In the genomic region with DNA sequence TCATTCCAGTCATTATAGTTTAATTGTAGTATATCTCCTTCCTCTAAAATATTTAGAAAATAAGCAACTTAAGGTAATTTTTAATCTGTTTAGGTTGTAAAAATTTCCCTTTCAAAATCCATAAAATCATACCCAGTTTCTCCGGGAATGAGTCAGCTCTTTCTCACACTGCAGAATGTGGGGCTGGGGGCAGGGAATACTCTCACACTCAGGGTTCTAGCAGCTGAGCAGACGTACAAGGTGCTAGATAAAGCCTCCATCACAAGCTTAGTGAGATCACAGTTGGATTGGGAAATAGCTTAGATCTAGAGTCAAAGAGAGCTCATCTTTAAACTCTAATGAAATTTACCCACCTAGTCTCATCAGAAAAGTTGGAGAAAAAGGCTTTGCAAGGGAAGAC, we compare ENCODE assay signal across 22 cellular contexts.
"Had no signal": no experiment of that assay in that cellular context is flagged by ENCODE, and none has a peak within 500 bp of the region (broad histone marks: within the 10 kb centered on the region; RNA-seq: fewer than 3 reads in every experiment).

No MANE protein-coding gene starts in this region.

- H3K4me2 ChIP-seq: neural progenitor cell had no signal

- H3K36me3 Mint-ChIP-seq: activated naive CD8-positive, alpha-beta T cell; naive B cell; neural progenitor cell had no signal

- H3K36me3 ChIP-seq: neural progenitor cell, prostate gland, suprapubic skin, transverse colon, uterus had no signal

- H3K9me3 Mint-ChIP-seq: activated T-helper 1 cell treated with anti-CD3 and anti-CD28 coated beads, Interleukin-12 subunit alpha, Interleukin-12 subunit beta, Interleukin-2, Interleukin-4 antibody, amounts not matched to agents 30 ng/mL and 10 ng/mL and 1 ng/mL, durations not matched to agents 14 hours and 24 hours and 36 hours; brain; naive B cell; neural progenitor cell; stimulated activated naive CD8-positive, alpha-beta T cell treated with anti-CD3 and anti-CD28 coated beads, Interleukin-15, amount 100 ng/mL, for 72 hours had no signal

- H3K9me3 ChIP-seq: heart right ventricle, left ventricle myocardium inferior, prostate gland, suprapubic skin, transverse colon, uterus had no signal

- H3K4me1 Mint-ChIP-seq: brain, naive B cell had no signal

- H3K27me3 ChIP-seq: heart right ventricle, neural progenitor cell, suprapubic skin, transverse colon, uterus had no signal

- H3K4me3 Mint-ChIP-seq: activated naive CD8-positive, alpha-beta T cell; activated T-helper 1 cell treated with anti-CD3 and anti-CD28 coated beads, Interleukin-12 subunit alpha, Interleukin-12 subunit beta, Interleukin-2, Interleukin-4 antibody, amounts not matched to agents 30 ng/mL and 10 ng/mL and 1 ng/mL, durations not matched to agents 14 hours and 24 hours and 36 hours; brain; naive B cell; neural progenitor cell; stimulated activated naive CD8-positive, alpha-beta T cell treated with anti-CD3 and anti-CD28 coated beads, Interleukin-15, amount 100 ng/mL, for 72 hours had no signal

- H3K27me3 Mint-ChIP-seq: brain, naive B cell had no signal

- H2AFZ ChIP-seq: neural progenitor cell had no signal

- DNase-seq: activated CD4-positive, alpha-beta T cell treated with anti-CD3 and anti-CD28 coated beads, Interleukin-2, amount 50 U/mL, for 4 hours; amygdala; central memory CD4-positive, alpha-beta T cell; heart right ventricle; kidney glomerular epithelial cell; left ventricle myocardium inferior; mammary epithelial cell; naive B cell; right cardiac atrium; small intestine; stimulated activated CD4-positive, alpha-beta T cell treated with anti-CD3 and anti-CD28 coated beads, Interleukin-15, amount 100 ng/mL, for 24 hours; stimulated activated CD4-positive, alpha-beta T cell treated with anti-CD3 and anti-CD28 coated beads, Interleukin-2, amount 100 ng/mL, for 48 hours; stimulated activated naive CD8-positive, alpha-beta T cell treated with anti-CD3 and anti-CD28 coated beads, Interleukin-15, amount 100 ng/mL, for 72 hours; transverse colon; uterus had no signal

- H3K9ac ChIP-seq: neural progenitor cell had no signal

- H3K27ac Mint-ChIP-seq: activated naive CD8-positive, alpha-beta T cell; activated T-helper 1 cell treated with anti-CD3 and anti-CD28 coated beads, Interleukin-12 subunit alpha, Interleukin-12 subunit beta, Interleukin-2, Interleukin-4 antibody, amounts not matched to agents 30 ng/mL and 10 ng/mL and 1 ng/mL, durations not matched to agents 14 hours and 24 hours and 36 hours; neural progenitor cell had no signal

- H3K4me3 ChIP-seq: coronary artery, heart right ventricle, left ventricle myocardium inferior, neural progenitor cell, prostate gland, suprapubic skin, transverse colon, uterus had no signal

- H3K4me1 ChIP-seq: heart right ventricle, left ventricle myocardium inferior, neural progenitor cell, prostate gland, uterus had no signal

- H3K27ac ChIP-seq: coronary artery, heart right ventricle, left ventricle myocardium inferior, neural progenitor cell, prostate gland, suprapubic skin, transverse colon, uterus had no signal
